Comparison of ENCODE assay signal across 10 cellular contexts in genomic region chr4:185559913-185560281, GRCh38. TPM values are rescaled to one million over a fixed set of nuclear protein-coding genes. Genes with fewer than 3 reads are reported as not detected.
DNase-seq lines count a peak whose midpoint lies in the region; ATAC-seq and TF ChIP-seq lines count a peak whose summit lies in the region.
"Had no signal": no experiment of that assay in that cellular context is flagged by ENCODE, and none has a peak within 500 bp of the region (broad histone marks: within the 10 kb centered on the region; RNA-seq: fewer than 3 reads in every experiment).

No MANE protein-coding gene starts in this region.

- H3K4me2 ChIP-seq in GM23338 = no peak overlapping the region

- peak overlapping the region; percentile 72 for H2AFZ ChIP-seq in GM23338

- ATAC-seq in GM23338 (peak; percentile 29; the same call in 1 of the 3 replicates), GM19463 (IDR thresholded peaks at IDR 0.05; ENCODE audit: unreplicated experiment) (no peak)

- H3K27me3 Mint-ChIP-seq in GM23338 (ENCODE audit: insufficient read depth, low read depth, poor library complexity) = peaks cover 9% of the 10 kb centered on the region

- peak overlapping the region; percentile 41; the same call in 1 of the 2 replicates for H3K27ac Mint-ChIP-seq in GM23338
- H3K27ac Mint-ChIP-seq: activated CD4-positive, alpha-beta T cell treated with anti-CD3 and anti-CD28 coated beads, Interleukin-2, amount 10 ng/mL, durations not matched to agents 24 days and 14 days had no signal

- H3K79me2 ChIP-seq in GM23338 (replicated peaks; ENCODE audit: insufficient read depth) = no peaks in the 10 kb centered on the region

- no peaks in the 10 kb centered on the region for H3K27me3 ChIP-seq in GM23338 (ENCODE audit: insufficient read depth)
- no peaks in the 10 kb centered on the region for H3K27me3 ChIP-seq in SJCRH30
- H3K27me3 ChIP-seq: dorsolateral prefrontal cortex had no signal

- no peaks in the 10 kb centered on the region for H3K36me3 ChIP-seq in GM23338 (ENCODE audit: insufficient read depth)
- no peaks in the 10 kb centered on the region for H3K36me3 ChIP-seq in SJCRH30

- no peaks in the 10 kb centered on the region for H3F3A ChIP-seq in GM23338 (replicated peaks; ENCODE audit: low read depth)

- no peaks in the 10 kb centered on the region for H4K20me1 ChIP-seq in GM23338 (replicated peaks; ENCODE audit: insufficient read depth)

- no peak overlapping the region for H3K4me3 Mint-ChIP-seq in GM23338
- H3K4me3 Mint-ChIP-seq: activated CD4-positive, alpha-beta T cell treated with anti-CD3 and anti-CD28 coated beads, Interleukin-2, amount 10 ng/mL, durations not matched to agents 24 days and 14 days had no signal

- 0 out of 2 replicates have a peak, but pooled peaks cover 3% of the 10 kb centered on the region for H3K9me2 ChIP-seq in GM23338 (ENCODE audit: insufficient read depth)

- H3K4me1 ChIP-seq in GM23338 (ENCODE audit: insufficient read depth) (no peaks in the 10 kb centered on the region), SJCRH30 (peaks cover 6% of the 10 kb centered on the region)

- TF ChIP-seq CTCF in GM23338 (conservative IDR thresholded peaks at IDR 0.05; ENCODE audit: low read depth in 2 of 2) (no peak), fibroblast of mammary gland (conservative IDR thresholded peaks at IDR 0.05; ENCODE audit: control insufficient read depth, insufficient read depth, low read depth, low read length) (no peak)

- H3K9me3 ChIP-seq in SJCRH30 (replicated peaks) = peaks cover 5% of the 10 kb centered on the region; the same call in 1 of the 2 replicates

- H3K4me3 ChIP-seq in GM23338 (no peak overlapping the region), SJCRH30 (no peak overlapping the region; the same call in 1 of the 2 replicates), fibroblast of mammary gland (ENCODE audit: control insufficient read depth, low read depth, low read length) (no peak overlapping the region)
- H3K4me3 ChIP-seq: dorsolateral prefrontal cortex had no signal

- peaks cover 6% of the 10 kb centered on the region for H3K36me3 Mint-ChIP-seq in GM23338 (ENCODE audit: low read depth)

- DNase-seq in GM23338 (ENCODE audit: low spot score) (no peak), SJCRH30 (peak; percentile 59 to 73), fibroblast of mammary gland (ENCODE audit: low read depth) (peak; percentile 59), renal cortical epithelial cell (ENCODE audit: low read depth) (peak; percentile 96), activated T-cell treated with anti-CD3 and anti-CD28 coated beads for 4 hours (no peak)
- no peak for DNase-seq in activated CD4-positive, alpha-beta T cell treated with anti-CD3 and anti-CD28 coated beads, Interleukin-2, amount 50 U/mL, for 1 hour
- no peak for DNase-seq in activated CD8-positive, alpha-beta memory T cell treated with anti-CD3 and anti-CD28 coated beads, Interleukin-2, amount 50 U/mL, for 4 hours
- DNase-seq: activated CD4-positive, alpha-beta T cell treated with anti-CD3 and anti-CD28 coated beads, Interleukin-2, amount 10 ng/mL, durations not matched to agents 24 days and 14 days had no signal

- peaks cover 13% of the 10 kb centered on the region for H3K9me3 Mint-ChIP-seq in GM23338

- H3K4me1 Mint-ChIP-seq in GM23338 = peaks cover 11% of the 10 kb centered on the region; the same call in 2 of the 3 replicates
- H3K4me1 Mint-ChIP-seq: activated CD4-positive, alpha-beta T cell treated with anti-CD3 and anti-CD28 coated beads, Interleukin-2, amount 10 ng/mL, durations not matched to agents 24 days and 14 days had no signal

- H3K27ac ChIP-seq in GM23338 (ENCODE audit: low read depth) (no peak overlapping the region), SJCRH30 (peak overlapping the region; percentile 57)
- H3K27ac ChIP-seq: dorsolateral prefrontal cortex had no signal

TF ChIP-seq in GM23338, 12 proteins besides CTCF, POLR2A, EP300 and RAD21 (continues in another document):
- TF ChIP-seq EZH2phosphoT487 (IDR thresholded peaks at IDR 0.05; ENCODE audit: unreplicated experiment) = no peak
- TF ChIP-seq ZNF331 (CRISPR knock-in tag; IDR thresholded peaks at IDR 0.05; ENCODE audit: low read depth) = no peak
- TF ChIP-seq EZH2 (IDR thresholded peaks at IDR 0.05; ENCODE audit: low read depth, unreplicated experiment) = no peak
- TF ChIP-seq CREB1 (CRISPR knock-in tag; IDR thresholded peaks at IDR 0.05; ENCODE audit: low read depth) = no peak
- no peak for TF ChIP-seq ETS1 (IDR thresholded peaks at IDR 0.05)
- TF ChIP-seq POLR2AphosphoS5 (IDR thresholded peaks at IDR 0.05; ENCODE audit: low read depth) = no peak
- TF ChIP-seq STAT1 (IDR thresholded peaks at IDR 0.05; ENCODE audit: unreplicated experiment) = no peak
- TF ChIP-seq NANOG (IDR thresholded peaks at IDR 0.05; ENCODE audit: borderline replicate concordance) = no peak
- TF ChIP-seq JUNB (IDR thresholded peaks at IDR 0.05; ENCODE audit: unreplicated experiment) = no peak
- TF ChIP-seq, protein P1, sequence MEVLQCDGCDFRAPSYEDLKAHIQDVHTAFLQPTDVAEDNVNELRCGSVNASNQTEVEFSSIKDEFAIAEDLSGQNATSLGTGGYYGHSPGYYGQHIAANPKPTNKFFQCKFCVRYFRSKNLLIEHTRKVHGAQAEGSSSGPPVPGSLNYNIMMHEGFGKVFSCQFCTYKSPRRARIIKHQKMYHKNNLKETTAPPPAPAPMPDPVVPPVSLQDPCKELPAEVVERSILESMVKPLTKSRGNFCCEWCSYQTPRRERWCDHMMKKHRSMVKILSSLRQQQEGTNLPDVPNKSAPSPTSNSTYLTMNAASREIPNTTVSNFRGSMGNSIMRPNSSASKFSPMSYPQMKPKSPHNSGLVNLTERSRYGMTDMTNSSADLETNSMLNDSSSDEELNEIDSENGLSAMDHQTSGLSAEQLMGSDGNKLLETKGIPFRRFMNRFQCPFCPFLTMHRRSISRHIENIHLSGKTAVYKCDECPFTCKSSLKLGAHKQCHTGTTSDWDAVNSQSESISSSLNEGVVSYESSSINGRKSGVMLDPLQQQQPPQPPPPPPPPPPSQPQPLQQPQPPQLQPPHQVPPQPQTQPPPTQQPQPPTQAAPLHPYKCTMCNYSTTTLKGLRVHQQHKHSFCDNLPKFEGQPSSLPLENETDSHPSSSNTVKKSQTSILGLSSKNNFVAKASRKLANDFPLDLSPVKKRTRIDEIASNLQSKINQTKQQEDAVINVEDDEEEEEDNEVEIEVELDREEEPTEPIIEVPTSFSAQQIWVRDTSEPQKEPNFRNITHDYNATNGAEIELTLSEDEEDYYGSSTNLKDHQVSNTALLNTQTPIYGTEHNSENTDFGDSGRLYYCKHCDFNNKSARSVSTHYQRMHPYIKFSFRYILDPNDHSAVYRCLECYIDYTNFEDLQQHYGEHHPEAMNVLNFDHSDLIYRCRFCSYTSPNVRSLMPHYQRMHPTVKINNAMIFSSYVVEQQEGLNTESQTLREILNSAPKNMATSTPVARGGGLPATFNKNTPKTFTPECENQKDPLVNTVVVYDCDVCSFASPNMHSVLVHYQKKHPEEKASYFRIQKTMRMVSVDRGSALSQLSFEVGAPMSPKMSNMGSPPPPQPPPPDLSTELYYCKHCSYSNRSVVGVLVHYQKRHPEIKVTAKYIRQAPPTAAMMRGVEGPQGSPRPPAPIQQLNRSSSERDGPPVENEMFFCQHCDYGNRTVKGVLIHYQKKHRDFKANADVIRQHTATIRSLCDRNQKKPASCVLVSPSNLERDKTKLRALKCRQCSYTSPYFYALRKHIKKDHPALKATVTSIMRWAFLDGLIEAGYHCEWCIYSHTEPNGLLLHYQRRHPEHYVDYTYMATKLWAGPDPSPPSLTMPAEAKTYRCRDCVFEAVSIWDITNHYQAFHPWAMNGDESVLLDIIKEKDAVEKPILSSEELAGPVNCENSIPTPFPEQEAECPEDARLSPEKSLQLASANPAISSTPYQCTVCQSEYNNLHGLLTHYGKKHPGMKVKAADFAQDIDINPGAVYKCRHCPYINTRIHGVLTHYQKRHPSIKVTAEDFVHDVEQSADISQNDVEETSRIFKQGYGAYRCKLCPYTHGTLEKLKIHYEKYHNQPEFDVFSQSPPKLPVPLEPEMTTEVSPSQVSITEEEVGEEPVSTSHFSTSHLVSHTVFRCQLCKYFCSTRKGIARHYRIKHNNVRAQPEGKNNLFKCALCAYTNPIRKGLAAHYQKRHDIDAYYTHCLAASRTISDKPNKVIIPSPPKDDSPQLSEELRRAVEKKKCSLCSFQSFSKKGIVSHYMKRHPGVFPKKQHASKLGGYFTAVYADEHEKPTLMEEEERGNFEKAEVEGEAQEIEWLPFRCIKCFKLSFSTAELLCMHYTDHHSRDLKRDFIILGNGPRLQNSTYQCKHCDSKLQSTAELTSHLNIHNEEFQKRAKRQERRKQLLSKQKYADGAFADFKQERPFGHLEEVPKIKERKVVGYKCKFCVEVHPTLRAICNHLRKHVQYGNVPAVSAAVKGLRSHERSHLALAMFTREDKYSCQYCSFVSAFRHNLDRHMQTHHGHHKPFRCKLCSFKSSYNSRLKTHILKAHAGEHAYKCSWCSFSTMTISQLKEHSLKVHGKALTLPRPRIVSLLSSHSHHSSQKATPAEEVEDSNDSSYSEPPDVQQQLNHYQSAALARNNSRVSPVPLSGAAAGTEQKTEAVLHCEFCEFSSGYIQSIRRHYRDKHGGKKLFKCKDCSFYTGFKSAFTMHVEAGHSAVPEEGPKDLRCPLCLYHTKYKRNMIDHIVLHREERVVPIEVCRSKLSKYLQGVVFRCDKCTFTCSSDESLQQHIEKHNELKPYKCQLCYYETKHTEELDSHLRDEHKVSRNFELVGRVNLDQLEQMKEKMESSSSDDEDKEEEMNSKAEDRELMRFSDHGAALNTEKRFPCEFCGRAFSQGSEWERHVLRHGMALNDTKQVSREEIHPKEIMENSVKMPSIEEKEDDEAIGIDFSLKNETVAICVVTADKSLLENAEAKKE (CRISPR knock-in tag; IDR thresholded peaks at IDR 0.05) = no peak
- no peak for TF ChIP-seq ZNF114 (CRISPR knock-in tag; IDR thresholded peaks at IDR 0.05)

RNA-seq across cellular contexts. Expression of gene PDLIM3, which starts 24.6 kb away (rescaled TPM):
- 18.0 and 19.5 TPM in 2 replicates for total RNA-seq in GM23338 (2014; rRNA removed; shearing (Covaris generic))
- 8.3 and 8.5 TPM in 2 replicates for polyA plus RNA-seq in GM23338 (2016; fragmentation: Nextera tagmentation; extraction: Ambion mirVana)
- total RNA-seq in SJCRH30 (2014; rRNA removed; shearing (Covaris generic)) = 137 and 144 TPM in 2 replicates
- 2.0 and 6.1 TPM in 2 replicates for total RNA-seq in renal cortical epithelial cell
- total RNA-seq: activated CD4-positive, alpha-beta T cell treated with anti-CD3 and anti-CD28 coated beads, Interleukin-2, amount 10 ng/mL, durations not matched to agents 24 days and 14 days had no signal

Comparison
In these comparisons a context has a peak if more than half of its experiments do, and no peak if none do; other contexts are left out.
1. DNase-seq: peak in SJCRH30 (2 of 2), fibroblast of mammary gland (single experiment) and renal cortical epithelial cell (single experiment); none in GM23338 (single experiment), activated CD4-positive, alpha-beta T cell treated with anti-CD3 and anti-CD28 coated beads, Interleukin-2, amount 50 U/mL, for 1 hour (single experiment), activated CD8-positive, alpha-beta memory T cell treated with anti-CD3 and anti-CD28 coated beads, Interleukin-2, amount 50 U/mL, for 4 hours (single experiment) and activated T-cell treated with anti-CD3 and anti-CD28 coated beads for 4 hours (single experiment).